ENCODE assay signal across 1 cellular context in the genomic region with DNA sequence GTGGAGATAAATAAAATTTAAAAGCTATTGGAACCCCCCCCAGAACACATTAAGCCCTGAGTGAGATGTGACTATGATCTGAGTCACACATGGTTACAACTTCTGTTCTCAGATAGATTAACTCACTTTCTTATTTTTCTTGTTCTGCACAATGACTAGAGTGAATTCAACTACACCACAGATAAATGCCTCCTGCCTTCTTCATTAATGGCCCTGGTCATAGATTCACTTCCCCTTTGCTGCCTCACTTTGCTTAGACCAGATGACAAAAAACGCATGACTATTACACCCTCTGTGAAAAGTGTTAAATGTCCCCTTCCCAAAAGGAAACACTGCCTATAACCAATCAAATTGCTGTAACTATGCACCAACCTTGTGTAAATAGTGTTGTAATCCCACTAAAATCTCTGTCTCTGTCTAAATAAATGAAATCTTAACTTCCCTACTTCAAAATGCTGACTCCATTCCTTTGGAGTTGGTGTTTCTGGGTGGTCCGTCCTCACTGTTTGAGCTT.
TF ChIP-seq lines count a peak whose summit lies in the region.

No MANE protein-coding gene starts in this region.

TF ChIP-seq in GM12878, 131 proteins besides CTCF, POLR2A, EP300 and RAD21 (continues in another document):
- TF ChIP-seq MTA3 (IDR thresholded peaks at IDR 0.05; ENCODE audit: borderline replicate concordance, low read length) (no peak), PRDM15 (CRISPR knock-in tag; IDR thresholded peaks at IDR 0.05) (no peak), MLLT1 (IDR thresholded peaks at IDR 0.05) (peak; percentile 46; the same call in 1 of the 2 replicates), ZNF687 (IDR thresholded peaks at IDR 0.05) (no peak), YY1 (IDR thresholded peaks at IDR 0.05; ENCODE audit: low read depth, low read length) (no peak), ZNF217 (IDR thresholded peaks at IDR 0.05) (no peak), RB1 (IDR thresholded peaks at IDR 0.05; ENCODE audit: borderline replicate concordance) (no peak), ZNF207 (IDR thresholded peaks at IDR 0.05; ENCODE audit: borderline replicate concordance) (no peak; the same call in 1 of the 2 replicates), RAD51 (IDR thresholded peaks at IDR 0.05) (no peak), STAT1 (conservative IDR thresholded peaks at IDR 0.05) (no peak), BACH1 (IDR thresholded peaks at IDR 0.05; ENCODE audit: borderline replicate concordance) (no peak), IKZF2 (IDR thresholded peaks at IDR 0.05) (peak; percentile 60 to 67; a peak in 2 of 4 replicates), SPI1 (IDR thresholded peaks at IDR 0.05; ENCODE audit: borderline replicate concordance, insufficient read depth, low read depth, low read length) (peak; percentile 95), HCFC1 (IDR thresholded peaks at IDR 0.05; ENCODE audit: low read length) (no peak), RCOR1 (conservative IDR thresholded peaks at IDR 0.05; ENCODE audit: low read depth, low read length) (no peak), HDGF (IDR thresholded peaks at IDR 0.05) (no peak), RELB (IDR thresholded peaks at IDR 0.05; ENCODE audit: low read depth) (peak; percentile 72; the same call in 1 of the 2 replicates), GABPA (IDR thresholded peaks at IDR 0.05; ENCODE audit: low read depth) (no peak), CHD4 (IDR thresholded peaks at IDR 0.05) (no peak), ATF3 (IDR thresholded peaks at IDR 0.05; ENCODE audit: borderline replicate concordance, extremely low read depth, low read depth, low read length) (no peak), CHD2 (IDR thresholded peaks at IDR 0.05; ENCODE audit: borderline replicate concordance, low read depth, low read length) (peak; percentile 44; the same call in 1 of the 2 replicates), ATF7 (IDR thresholded peaks at IDR 0.05; ENCODE audit: low read depth) (peak; percentile 84), FOXK2 (IDR thresholded peaks at IDR 0.05) (no peak; the same call in 1 of the 2 replicates), STAT3 (IDR thresholded peaks at IDR 0.05; ENCODE audit: low read depth, low read length) (no peak), NBN (IDR thresholded peaks at IDR 0.05) (peak; percentile 67; the same call in 1 of the 2 replicates), SMC3 (IDR thresholded peaks at IDR 0.05; ENCODE audit: borderline replicate concordance, low read length) (no peak), MYC (IDR thresholded peaks at IDR 0.05; ENCODE audit: insufficient read depth, insufficient read length, insufficient replicate concordance, low read length, severe bottlenecking) (no peak), SUPT20H (IDR thresholded peaks at IDR 0.05; ENCODE audit: borderline replicate concordance, control insufficient read depth, low read depth, low read length) (no peak), PAX5 (IDR thresholded peaks at IDR 0.05; ENCODE audit: borderline replicate concordance, low read depth, low read length) (no peak), BCL11A (IDR thresholded peaks at IDR 0.05; ENCODE audit: low read depth, low read length) (peak; percentile 53; the same call in 1 of the 2 replicates), CBFB (IDR thresholded peaks at IDR 0.05; ENCODE audit: low read depth) (no peak), MEF2A (IDR thresholded peaks at IDR 0.05; ENCODE audit: insufficient read depth, low read depth, low read length) (no peak)
- TF ChIP-seq, protein P1, sequence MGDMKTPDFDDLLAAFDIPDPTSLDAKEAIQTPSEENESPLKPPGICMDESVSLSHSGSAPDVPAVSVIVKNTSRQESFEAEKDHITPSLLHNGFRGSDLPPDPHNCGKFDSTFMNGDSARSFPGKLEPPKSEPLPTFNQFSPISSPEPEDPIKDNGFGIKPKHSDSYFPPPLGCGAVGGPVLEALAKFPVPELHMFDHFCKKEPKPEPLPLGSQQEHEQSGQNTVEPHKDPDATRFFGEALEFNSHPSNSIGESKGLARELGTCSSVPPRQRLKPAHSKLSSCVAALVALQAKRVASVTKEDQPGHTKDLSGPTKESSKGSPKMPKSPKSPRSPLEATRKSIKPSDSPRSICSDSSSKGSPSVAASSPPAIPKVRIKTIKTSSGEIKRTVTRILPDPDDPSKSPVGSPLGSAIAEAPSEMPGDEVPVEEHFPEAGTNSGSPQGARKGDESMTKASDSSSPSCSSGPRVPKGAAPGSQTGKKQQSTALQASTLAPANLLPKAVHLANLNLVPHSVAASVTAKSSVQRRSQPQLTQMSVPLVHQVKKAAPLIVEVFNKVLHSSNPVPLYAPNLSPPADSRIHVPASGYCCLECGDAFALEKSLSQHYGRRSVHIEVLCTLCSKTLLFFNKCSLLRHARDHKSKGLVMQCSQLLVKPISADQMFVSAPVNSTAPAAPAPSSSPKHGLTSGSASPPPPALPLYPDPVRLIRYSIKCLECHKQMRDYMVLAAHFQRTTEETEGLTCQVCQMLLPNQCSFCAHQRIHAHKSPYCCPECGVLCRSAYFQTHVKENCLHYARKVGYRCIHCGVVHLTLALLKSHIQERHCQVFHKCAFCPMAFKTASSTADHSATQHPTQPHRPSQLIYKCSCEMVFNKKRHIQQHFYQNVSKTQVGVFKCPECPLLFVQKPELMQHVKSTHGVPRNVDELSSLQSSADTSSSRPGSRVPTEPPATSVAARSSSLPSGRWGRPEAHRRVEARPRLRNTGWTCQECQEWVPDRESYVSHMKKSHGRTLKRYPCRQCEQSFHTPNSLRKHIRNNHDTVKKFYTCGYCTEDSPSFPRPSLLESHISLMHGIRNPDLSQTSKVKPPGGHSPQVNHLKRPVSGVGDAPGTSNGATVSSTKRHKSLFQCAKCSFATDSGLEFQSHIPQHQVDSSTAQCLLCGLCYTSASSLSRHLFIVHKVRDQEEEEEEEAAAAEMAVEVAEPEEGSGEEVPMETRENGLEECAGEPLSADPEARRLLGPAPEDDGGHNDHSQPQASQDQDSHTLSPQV (IDR thresholded peaks at IDR 0.05), result no peak
- TF ChIP-seq, protein P2, sequence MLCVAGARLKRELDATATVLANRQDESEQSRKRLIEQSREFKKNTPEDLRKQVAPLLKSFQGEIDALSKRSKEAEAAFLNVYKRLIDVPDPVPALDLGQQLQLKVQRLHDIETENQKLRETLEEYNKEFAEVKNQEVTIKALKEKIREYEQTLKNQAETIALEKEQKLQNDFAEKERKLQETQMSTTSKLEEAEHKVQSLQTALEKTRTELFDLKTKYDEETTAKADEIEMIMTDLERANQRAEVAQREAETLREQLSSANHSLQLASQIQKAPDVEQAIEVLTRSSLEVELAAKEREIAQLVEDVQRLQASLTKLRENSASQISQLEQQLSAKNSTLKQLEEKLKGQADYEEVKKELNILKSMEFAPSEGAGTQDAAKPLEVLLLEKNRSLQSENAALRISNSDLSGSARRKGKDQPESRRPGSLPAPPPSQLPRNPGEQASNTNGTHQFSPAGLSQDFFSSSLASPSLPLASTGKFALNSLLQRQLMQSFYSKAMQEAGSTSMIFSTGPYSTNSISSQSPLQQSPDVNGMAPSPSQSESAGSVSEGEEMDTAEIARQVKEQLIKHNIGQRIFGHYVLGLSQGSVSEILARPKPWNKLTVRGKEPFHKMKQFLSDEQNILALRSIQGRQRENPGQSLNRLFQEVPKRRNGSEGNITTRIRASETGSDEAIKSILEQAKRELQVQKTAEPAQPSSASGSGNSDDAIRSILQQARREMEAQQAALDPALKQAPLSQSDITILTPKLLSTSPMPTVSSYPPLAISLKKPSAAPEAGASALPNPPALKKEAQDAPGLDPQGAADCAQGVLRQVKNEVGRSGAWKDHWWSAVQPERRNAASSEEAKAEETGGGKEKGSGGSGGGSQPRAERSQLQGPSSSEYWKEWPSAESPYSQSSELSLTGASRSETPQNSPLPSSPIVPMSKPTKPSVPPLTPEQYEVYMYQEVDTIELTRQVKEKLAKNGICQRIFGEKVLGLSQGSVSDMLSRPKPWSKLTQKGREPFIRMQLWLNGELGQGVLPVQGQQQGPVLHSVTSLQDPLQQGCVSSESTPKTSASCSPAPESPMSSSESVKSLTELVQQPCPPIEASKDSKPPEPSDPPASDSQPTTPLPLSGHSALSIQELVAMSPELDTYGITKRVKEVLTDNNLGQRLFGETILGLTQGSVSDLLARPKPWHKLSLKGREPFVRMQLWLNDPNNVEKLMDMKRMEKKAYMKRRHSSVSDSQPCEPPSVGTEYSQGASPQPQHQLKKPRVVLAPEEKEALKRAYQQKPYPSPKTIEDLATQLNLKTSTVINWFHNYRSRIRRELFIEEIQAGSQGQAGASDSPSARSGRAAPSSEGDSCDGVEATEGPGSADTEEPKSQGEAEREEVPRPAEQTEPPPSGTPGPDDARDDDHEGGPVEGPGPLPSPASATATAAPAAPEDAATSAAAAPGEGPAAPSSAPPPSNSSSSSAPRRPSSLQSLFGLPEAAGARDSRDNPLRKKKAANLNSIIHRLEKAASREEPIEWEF (IDR thresholded peaks at IDR 0.05; ENCODE audit: insufficient replicate concordance, low read depth, low read length), result no peak
- TF ChIP-seq, protein P3, sequence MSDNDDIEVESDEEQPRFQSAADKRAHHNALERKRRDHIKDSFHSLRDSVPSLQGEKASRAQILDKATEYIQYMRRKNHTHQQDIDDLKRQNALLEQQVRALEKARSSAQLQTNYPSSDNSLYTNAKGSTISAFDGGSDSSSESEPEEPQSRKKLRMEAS (IDR thresholded peaks at IDR 0.05; ENCODE audit: low read depth, low read length), result no peak
